ENCODE assay signal across 24 cellular contexts in genomic region chr5:151550146-151550545, GRCh38. TPM values are rescaled to one million over a fixed set of nuclear protein-coding genes. Genes with fewer than 3 reads are reported as not detected.
A peak's percentile ranks its signal among the peaks of the same experiment; 100 is the strongest.
DNase-seq lines count a peak whose midpoint lies in the region; ATAC-seq, FAIRE-seq and TF ChIP-seq lines count a peak whose summit lies in the region.
"Had no signal": no experiment of that assay in that cellular context is flagged by ENCODE, and none has a peak within 500 bp of the region (broad histone marks: within the 10 kb centered on the region; RNA-seq: fewer than 3 reads in every experiment).

No MANE protein-coding gene starts in this region.

- H3K27me3 ChIP-seq in right lobe of liver (no peaks in the 10 kb centered on the region), HepG2 (ENCODE audit: control insufficient read depth in 1 of 2, insufficient read depth in 2 of 2, low read length in 2 of 2) (no peaks in the 10 kb centered on the region), bronchial epithelial cell (ENCODE audit: control insufficient read depth, insufficient read depth, low read length) (no peaks in the 10 kb centered on the region), neuronal stem cell (ENCODE audit: control insufficient read depth in 3 of 3, insufficient read depth in 3 of 3, low read depth in 1 of 3, low read length in 3 of 3) (peaks cover 0 to 12% (median 1%) of the 10 kb centered on the region in 3 experiments), upper lobe of right lung (no peaks in the 10 kb centered on the region)
- H3K27me3 ChIP-seq: BLaER1 treated with 17β-estradiol and CSF1 and Interleukin-3, amounts not matched to agents 10 nM and 100 nM had no signal

- POLR2A ChIA-PET in HepG2 (lab: Yijun Ruan, JAX): no interaction called here

- WGBS in right lobe of liver (ENCODE audit: insufficient coverage, low coverage, low lambda C conversion rate, missing lambda C conversion rate): 67% methylated on average over 1 of the region's 2 CpGs
- WGBS in HepG2 (ENCODE audit: low lambda C conversion rate): 25% methylated on average over 2 of the region's 2 CpGs
- no CpG with 5 or more reads among the region's 2 CpGs for WGBS in neuronal stem cell (ENCODE audit: extremely low coverage in 2 of 2, insufficient read length in 2 of 2, insufficient replicate concordance in 1 of 2), 2 donors

- DNase-seq in right lobe of liver: peak in 1 of 3 donors; percentile 32
- no peak for DNase-seq in HepG2 (ENCODE audit: low spot score)
- no peak for DNase-seq in bronchial epithelial cell (ENCODE audit: low read depth)
- no peak for DNase-seq in neuronal stem cell (ENCODE audit: low spot score)
- DNase-seq in upper lobe of right lung: no peak
- no peak for DNase-seq in MV-4-11 (lab: John Stamatoyannopoulos, UW)
- no peak for DNase-seq in NCI-H69 (lab: John Stamatoyannopoulos, UW)
- DNase-seq: CD4-positive, alpha-beta T cell; H9; Kasumi-1; MG63; NCI-H187; NCI-H2107; NCI-H2227 treated with DMSO at 0.1 percent for 48 hours; NCI-H510A; Right ventricle myocardium superior had no signal

- H3K27ac ChIP-seq in right lobe of liver: no peak overlapping the region
- no peak overlapping the region for H3K27ac ChIP-seq in HepG2 (ENCODE audit: extremely low read length, insufficient read depth, low read length)
- H3K27ac ChIP-seq in neuronal stem cell (replicated peaks; ENCODE audit: low read length): no peak overlapping the region
- no peak overlapping the region for H3K27ac ChIP-seq in upper lobe of right lung
- H3K27ac ChIP-seq: BLaER1 treated with 17β-estradiol and CSF1 and Interleukin-3, amounts not matched to agents 10 nM and 100 nM; SJSA1 had no signal

- CTCF ChIA-PET in HepG2 (lab: Yijun Ruan, JAX; ENCODE audit: low intra/inter-chr PET ratio, low total read pairs): no interaction called here

- no peak for TF ChIP-seq CTCF in right lobe of liver (IDR thresholded peaks at IDR 0.05)
- no peak for TF ChIP-seq CTCF in HepG2 (CRISPR knock-in tag; IDR thresholded peaks at IDR 0.05)
- TF ChIP-seq CTCF in bronchial epithelial cell (IDR thresholded peaks at IDR 0.05; ENCODE audit: insufficient read depth, low read length, severe bottlenecking): no peak
- TF ChIP-seq CTCF in upper lobe of right lung (IDR thresholded peaks at IDR 0.05): no peak

- no peaks in the 10 kb centered on the region for H3K36me3 ChIP-seq in right lobe of liver
- no peaks in the 10 kb centered on the region for H3K36me3 ChIP-seq in HepG2 (replicated peaks in 1 of 2; ENCODE audit: control insufficient read depth in 1 of 2, insufficient read depth in 2 of 2, low read length in 2 of 2)
- H3K36me3 ChIP-seq in bronchial epithelial cell (ENCODE audit: control insufficient read depth, insufficient read depth, low read length): peaks cover 40% of the 10 kb centered on the region
- H3K36me3 ChIP-seq in neuronal stem cell (replicated peaks in 1 of 2; ENCODE audit: control insufficient read depth in 2 of 2, insufficient read depth in 2 of 2, low read length in 2 of 2): no peaks in the 10 kb centered on the region
- H3K36me3 ChIP-seq in upper lobe of right lung: no peaks in the 10 kb centered on the region
- H3K36me3 ChIP-seq: BLaER1 treated with 17β-estradiol and CSF1 and Interleukin-3, amounts not matched to agents 10 nM and 100 nM; MG63; SJSA1 had no signal

- H4K8ac ChIP-seq in neuronal stem cell (ENCODE audit: low read depth, low read length): no peak overlapping the region

- no peak for FAIRE-seq in HepG2 (lab: Jason Lieb, UNC)
- FAIRE-seq in bronchial epithelial cell (lab: Jason Lieb, UNC): peak; percentile 97
- FAIRE-seq: D721Med, GM18507, K562 had no signal

- no peak for TF ChIP-seq POLR2A in right lobe of liver (IDR thresholded peaks at IDR 0.05)
- no peak for TF ChIP-seq POLR2A in HepG2 (IDR thresholded peaks at IDR 0.05; ENCODE audit: insufficient read depth in 1 of 2, low read depth in 2 of 2, low read length in 2 of 2)

- H3K14ac ChIP-seq in neuronal stem cell (ENCODE audit: low read length): no peak overlapping the region

- no peak for TF ChIP-seq RAD21 in HepG2 (CRISPR knock-in tag; IDR thresholded peaks at IDR 0.05)

- H3K9ac ChIP-seq in HepG2 (ENCODE audit: insufficient read depth, low read depth, low read length) (no peak overlapping the region), neuronal stem cell (ENCODE audit: low read depth, low read length, poor library complexity) (no peak overlapping the region)
- H3K9ac ChIP-seq: BLaER1 treated with 17β-estradiol and CSF1 and Interleukin-3, amounts not matched to agents 10 nM and 100 nM had no signal

- intact Hi-C loops in right lobe of liver (cut with DNase I) (no loop called here), HepG2 (cut with micrococcal nuclease; ENCODE audit: unreplicated experiment) (no loop called here), upper lobe of right lung (cut with DNase I) (no loop called here)

- no peak overlapping the region for H2BK12ac ChIP-seq in neuronal stem cell (ENCODE audit: low read length)

- H3K4me2 ChIP-seq in HepG2 (ENCODE audit: low read depth, low read length) (no peak overlapping the region), neuronal stem cell (ENCODE audit: insufficient read depth, low read length, poor library complexity, severe bottlenecking) (no peak overlapping the region)
- H3K4me2 ChIP-seq: BLaER1 treated with 17β-estradiol and CSF1 and Interleukin-3, amounts not matched to agents 10 nM and 100 nM; GM23338 had no signal

- no peaks in the 10 kb centered on the region for H3K79me1 ChIP-seq in neuronal stem cell (ENCODE audit: low read depth, low read length)

- H3K4me1 ChIP-seq in right lobe of liver (no peaks in the 10 kb centered on the region), HepG2 (ENCODE audit: insufficient read depth, low read length) (0 out of 2 replicates have a peak, but pooled peaks cover 6% of the 10 kb centered on the region), neuronal stem cell (ENCODE audit: control insufficient read depth in 2 of 2, insufficient read depth in 1 of 2, low read depth in 1 of 2, low read length in 2 of 2) (no peaks in the 10 kb centered on the region), upper lobe of right lung (no peaks in the 10 kb centered on the region)
- H3K4me1 ChIP-seq: BLaER1 treated with 17β-estradiol and CSF1 and Interleukin-3, amounts not matched to agents 10 nM and 100 nM; SJSA1 had no signal

- no peak overlapping the region for H3K4ac ChIP-seq in neuronal stem cell (ENCODE audit: low read length)

- H3K79me2 ChIP-seq in HepG2 (ENCODE audit: insufficient read depth, low read length): no peaks in the 10 kb centered on the region

- BruUV-seq in HepG2 (replicated peaks; lab: Mats Ljungman, UMichigan): no TSS peak

- TF ChIP-seq EP300 in HepG2 (IDR thresholded peaks at IDR 0.05; ENCODE audit: low read depth in 2 of 2, low read length in 2 of 2): no peak
- TF ChIP-seq EP300 in HepG2 (CRISPR knock-in tag; IDR thresholded peaks at IDR 0.05; ENCODE audit: borderline replicate concordance): no peak

- H3K9me3 ChIP-seq in right lobe of liver (no peaks in the 10 kb centered on the region), HepG2 (ENCODE audit: low read length) (no peaks in the 10 kb centered on the region), neuronal stem cell (replicated peaks in 1 of 2; ENCODE audit: control insufficient read depth in 2 of 2, insufficient read depth in 1 of 2, low read depth in 1 of 2, low read length in 2 of 2) (peaks cover 0 to 2% of the 10 kb centered on the region in 2 donors), upper lobe of right lung (no peaks in the 10 kb centered on the region)
- H3K9me3 ChIP-seq: BLaER1 treated with 17β-estradiol and CSF1 and Interleukin-3, amounts not matched to agents 10 nM and 100 nM; MG63; SJSA1 had no signal

- H2AFZ ChIP-seq in HepG2 (ENCODE audit: low read length) (no peak overlapping the region), neuronal stem cell (ENCODE audit: low read length) (no peak overlapping the region)
- H2AFZ ChIP-seq: GM23338 had no signal

- H3K4me3 ChIP-seq in right lobe of liver: no peak overlapping the region
- no peak overlapping the region for H3K4me3 ChIP-seq in HepG2 (replicated peaks in 1 of 3; ENCODE audit: insufficient read depth in 1 of 3, low read depth in 2 of 3, low read length in 3 of 3)
- H3K4me3 ChIP-seq in bronchial epithelial cell (ENCODE audit: low read depth, low read length): no peak overlapping the region
- H3K4me3 ChIP-seq in neuronal stem cell (ENCODE audit: low read length in 2 of 2): no peak overlapping the region
- no peak overlapping the region for H3K4me3 ChIP-seq in upper lobe of right lung
- H3K4me3 ChIP-seq: BLaER1 treated with 17β-estradiol and CSF1 and Interleukin-3, amounts not matched to agents 10 nM and 100 nM; GM23338; K562; MG63; SJSA1 had no signal

- H2BK5ac ChIP-seq in neuronal stem cell (ENCODE audit: low read length): no peak overlapping the region

- H2BK15ac ChIP-seq in neuronal stem cell (ENCODE audit: low read length): no peak overlapping the region

- no peak overlapping the region for H4K91ac ChIP-seq in neuronal stem cell (ENCODE audit: low read depth, low read length, poor library complexity)

- no peaks in the 10 kb centered on the region for H4K20me1 ChIP-seq in HepG2 (ENCODE audit: insufficient read depth, low read length)
- H4K20me1 ChIP-seq: BLaER1 treated with 17β-estradiol and CSF1 and Interleukin-3, amounts not matched to agents 10 nM and 100 nM had no signal

- peak overlapping the region; percentile 41 for H2AK5ac ChIP-seq in neuronal stem cell (ENCODE audit: low read depth, low read length)

- H3K18ac ChIP-seq in neuronal stem cell (ENCODE audit: low read length): no peak overlapping the region

- in situ Hi-C loops in HepG2 (cut with HindIII; ENCODE audit: extremely low pct_ligation_motif_present, low pct_unique_long_range_greater_than_20kb): no loop called here

- H3K23ac ChIP-seq in neuronal stem cell (ENCODE audit: low read depth, low read length, poor library complexity): no peak overlapping the region

- H2BK120ac ChIP-seq in neuronal stem cell (ENCODE audit: low read depth, low read length): no peak overlapping the region

- ATAC-seq in right lobe of liver: peak; percentile 42 to 92 (median 70)
- no peak for ATAC-seq in HepG2
- ATAC-seq in upper lobe of right lung: peak; percentile 16
- ATAC-seq in GM21825 (IDR thresholded peaks at IDR 0.05; ENCODE audit: unreplicated experiment): no peak
- ATAC-seq: GM23338, K562 had no signal

RNA-seq across cellular contexts. Expression of gene FAT2, which starts 41.0 kb away (rescaled TPM):
- total RNA-seq in right lobe of liver: not detected
- not detected in 2 replicates for total RNA-seq in HepG2 (2016; rRNA removed; fragmentation: Illumina TruSeq; extraction: Trizol)
- total RNA-seq in HepG2 (2016; cell fraction: cytosol; rRNA removed; fragmentation: Illumina TruSeq; extraction: Trizol; ENCODE audit: low read depth): not detected in 2 replicates
- not detected in 2 replicates for total RNA-seq in HepG2 (2016; cell fraction: insoluble cytoplasmic fraction; rRNA removed; fragmentation: Illumina TruSeq; extraction: Trizol)
- not detected in 2 replicates for total RNA-seq in HepG2 (2016; cell fraction: membrane; rRNA removed; fragmentation: Illumina TruSeq; extraction: Trizol)
- total RNA-seq in HepG2 (2016; cell fraction: nucleus; rRNA removed; fragmentation: Illumina TruSeq; extraction: Trizol): not detected in 2 replicates
- under 0.01 TPM in 1 of 2 replicates, not detected in the other for polyA plus RNA-seq in HepG2 (2011; rRNA removed)
- polyA plus RNA-seq in HepG2 (2011; cell fraction: cytosol; rRNA removed): not detected in 2 replicates
- not detected in 2 replicates for polyA plus RNA-seq in HepG2 (2011; cell fraction: nucleus; rRNA removed)
- polyA plus RNA-seq in HepG2 (2012): 0.03 and 0.07 TPM in 2 replicates
- polyA plus RNA-seq in HepG2 (2016; cell fraction: cytosol; fragmentation: Illumina TruSeq; extraction: Trizol; ENCODE audit: low read depth): not detected in 2 replicates
- polyA plus RNA-seq in HepG2 (2016; cell fraction: insoluble cytoplasmic fraction; fragmentation: Illumina TruSeq; extraction: Trizol; ENCODE audit: low read depth): not detected in 2 replicates
- not detected in 2 replicates for polyA plus RNA-seq in HepG2 (2016; cell fraction: membrane; fragmentation: Illumina TruSeq; extraction: Trizol; ENCODE audit: low read depth)
- not detected in 2 replicates for polyA plus RNA-seq in HepG2 (2016; cell fraction: nucleus; fragmentation: Illumina TruSeq; extraction: Trizol; ENCODE audit: insufficient read depth, low read depth)
- 0.09 TPM in 1 of 2 replicates, not detected in the other for polyA minus RNA-seq in HepG2 (2011; rRNA and poly(A)+ RNA removed; ENCODE audit: low replicate concordance)
- polyA minus RNA-seq in HepG2 (2011; cell fraction: cytosol; rRNA and poly(A)+ RNA removed): not detected in 2 replicates
- polyA minus RNA-seq in HepG2 (2011; cell fraction: nucleus; rRNA and poly(A)+ RNA removed): not detected in 2 replicates
- 34.2 and 62.6 TPM in 2 replicates for total RNA-seq in bronchial epithelial cell
- polyA plus RNA-seq in neuronal stem cell (2013, experiment 1 of 2): 0.07 TPM
- polyA plus RNA-seq in neuronal stem cell (2013, experiment 2 of 2): 0.03 TPM
- total RNA-seq in upper lobe of right lung: 0.41 TPM
- total RNA-seq: CD4-positive, alpha-beta T cell; K562; Right ventricle myocardium superior; RPMI7951 had no signal
- polyA plus RNA-seq: K562 had no signal

Comparison
In these comparisons a context has a peak if more than half of its experiments do, and no peak if none do; other contexts are left out.
1. ATAC-seq: peak in right lobe of liver (4 of 4) and upper lobe of right lung (single experiment); none in HepG2 (single experiment) and GM21825 (single experiment).
2. RNA of gene FAT2, which starts 41.0 kb away (total RNA-seq): 34.2 to 62.6 TPM in bronchial epithelial cell; 0.41 TPM in upper lobe of right lung (single experiment), not detected in right lobe of liver and not detected in HepG2; every median in the first group is over 10 times any median in the second.